In the genomic region with DNA sequence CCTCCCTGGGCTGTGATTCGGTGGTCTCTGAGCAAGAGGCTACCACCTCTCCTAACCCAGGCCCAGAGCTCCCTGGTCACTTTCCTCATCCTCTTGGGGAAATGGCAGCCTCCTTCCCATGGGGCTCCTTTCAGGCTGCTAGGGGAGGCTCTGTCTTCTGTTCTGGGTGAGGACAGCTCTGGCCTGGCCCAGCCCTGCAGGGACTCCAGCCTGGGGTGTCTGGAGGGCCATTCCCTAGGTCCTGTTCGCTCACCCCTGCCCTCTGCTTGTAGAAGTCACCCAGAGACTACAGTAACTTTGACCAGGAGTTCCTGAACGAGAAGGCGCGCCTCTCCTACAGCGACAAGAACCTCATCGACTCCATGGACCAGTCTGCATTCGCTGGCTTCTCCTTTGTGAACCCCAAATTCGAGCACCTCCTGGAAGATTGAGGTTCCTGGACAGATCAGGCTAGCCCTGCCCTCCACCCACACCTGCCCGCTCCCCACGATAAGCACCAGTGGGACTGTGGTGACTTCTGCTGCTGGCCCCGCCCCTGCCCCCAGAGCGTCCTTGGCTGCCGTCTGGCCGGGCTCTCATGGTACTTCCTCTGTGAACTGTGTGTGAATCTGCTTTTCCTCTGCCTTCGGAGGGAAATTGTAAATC, we compare ENCODE assay signal across 21 cellular contexts. TPM values are rescaled to one million over a fixed set of nuclear protein-coding genes. Genes with fewer than 3 reads are reported as not detected.
DNase-seq lines count a peak whose midpoint lies in the region; FAIRE-seq and TF ChIP-seq lines count a peak whose summit lies in the region.
"Had no signal": no experiment of that assay in that cellular context is flagged by ENCODE, and none has a peak within 500 bp of the region (broad histone marks: within the 10 kb centered on the region; RNA-seq: fewer than 3 reads in every experiment).

No MANE protein-coding gene starts in this region.

- peaks cover 6% of the 10 kb centered on the region; the same call in 1 of the 2 replicates for H3K36me3 ChIP-seq in OCI-LY1 (ENCODE audit: insufficient read depth, low read length)
- H3K36me3 ChIP-seq in kidney (ENCODE audit: control insufficient read depth in 1 of 2, insufficient read depth in 2 of 2, low read length in 2 of 2) = peaks cover 16 to 24% of the 10 kb centered on the region in 2 donors
- peaks cover 0 to 29% (median 10%) of the 10 kb centered on the region in 4 donors for H3K36me3 ChIP-seq in transverse colon

- H3K4me1 Mint-ChIP-seq in activated naive CD4-positive, alpha-beta T cell treated with anti-CD3 and anti-CD28 coated beads, Interleukin-2, amount 10 ng/mL, durations not matched to agents 7 days and 5 days = peaks cover 7% of the 10 kb centered on the region
- H3K4me1 Mint-ChIP-seq: neural crest cell had no signal

- TF ChIP-seq EP300 in transverse colon (IDR thresholded peaks at IDR 0.05; ENCODE audit: low read depth) = no peak

- no peaks in the 10 kb centered on the region for H3K27me3 ChIP-seq in OCI-LY1 (ENCODE audit: insufficient read depth, low read length)
- H3K27me3 ChIP-seq in transverse colon = no peaks in the 10 kb centered on the region
- H3K27me3 ChIP-seq: BLaER1 had no signal

- in situ Hi-C loops in transverse colon (cut with MboI; ENCODE audit: low pct_ligation_motif_present in 1 of 4, low pct_unique_long_range_greater_than_20kb in 1 of 4, low sequenced_read_pairs in 3 of 4) = loop anchor here in 2 of 4 donors (5.0 to 10.0 kb wide), 2 partner anchors 75 to 77 kb away; no protein-coding TSS in a partner anchor

- H3K79me2 ChIP-seq in OCI-LY1 (ENCODE audit: insufficient read depth, low read length) = no peaks in the 10 kb centered on the region

- H3K27ac Mint-ChIP-seq in activated naive CD4-positive, alpha-beta T cell treated with anti-CD3 and anti-CD28 coated beads, Interleukin-2, amount 10 ng/mL, durations not matched to agents 7 days and 5 days = peak overlapping the region; percentile 24
- H3K27ac Mint-ChIP-seq: activated CD8-positive, alpha-beta memory T cell treated with anti-CD3 and anti-CD28 coated beads, Interleukin-2, amount 10 ng/mL, durations not matched to agents 7 days and 5 days; activated naive CD8-positive, alpha-beta T cell treated with anti-CD3 and anti-CD28 coated beads, Interleukin-2, amount 50 U/mL, for 24 hours; brain; endodermal cell had no signal

- H3F3A ChIP-seq in OCI-LY1 (ENCODE audit: insufficient read depth, low read length) = no peaks in the 10 kb centered on the region

- H3K4me3 ChIP-seq in OCI-LY1 (ENCODE audit: low read depth, low read length, poor library complexity, severe bottlenecking) (no peak overlapping the region), kidney (ENCODE audit: low read length in 2 of 2) (no peak overlapping the region), transverse colon (no peak overlapping the region)
- H3K4me3 ChIP-seq: A549, BLaER1 had no signal

- no peaks in the 10 kb centered on the region for H3K9me2 ChIP-seq in OCI-LY1 (ENCODE audit: low read depth, low read length)

- CTCF ChIA-PET in activated naive CD4-positive, alpha-beta T cell treated with anti-CD3 and anti-CD28 coated beads, Interleukin-2, amount 10 ng/mL, durations not matched to agents 7 days and 5 days (lab: Charles Lee) = interaction anchor here (1.1 to 11.4 kb wide), 3 partner anchors 57 to 79 kb away, joined by 4 to 148 read pairs (median 18); no protein-coding TSS in a partner anchor

- no peak for TF ChIP-seq CTCF in OCI-LY1 (IDR thresholded peaks at IDR 0.05; ENCODE audit: low read length)
- TF ChIP-seq CTCF in kidney (IDR thresholded peaks at IDR 0.05; ENCODE audit: borderline replicate concordance, extremely low read depth, insufficient read depth) = no peak
- TF ChIP-seq CTCF in transverse colon (IDR thresholded peaks at IDR 0.05) = no peak

- H3K27ac ChIP-seq in OCI-LY1 (ENCODE audit: low read depth, low read length, poor library complexity, severe bottlenecking) = no peak overlapping the region
- no peak overlapping the region for H3K27ac ChIP-seq in kidney (ENCODE audit: low read depth in 2 of 2, low read length in 2 of 2)
- H3K27ac ChIP-seq in transverse colon = peak overlapping the region in 3 of 4 donors; percentile 18 to 65 (median 28)
- H3K27ac ChIP-seq: A549, BLaER1 had no signal

- H3K9ac ChIP-seq in OCI-LY1 (ENCODE audit: low read length) (no peak overlapping the region), kidney (ENCODE audit: low read length in 2 of 2) (no peak overlapping the region)

- H4K20me1 ChIP-seq in OCI-LY1 (ENCODE audit: insufficient read depth, low read length) = no peaks in the 10 kb centered on the region

- H3K36me3 Mint-ChIP-seq in activated naive CD4-positive, alpha-beta T cell treated with anti-CD3 and anti-CD28 coated beads, Interleukin-2, amount 10 ng/mL, durations not matched to agents 7 days and 5 days = peaks cover 6% of the 10 kb centered on the region
- H3K36me3 Mint-ChIP-seq: brain had no signal

- TF ChIP-seq POLR2A in transverse colon (IDR thresholded peaks at IDR 0.05) = no peak

- H3K9me3 ChIP-seq in OCI-LY1 (ENCODE audit: low read length) (no peaks in the 10 kb centered on the region), kidney (ENCODE audit: control insufficient read depth in 1 of 2, low read length in 2 of 2) (no peaks in the 10 kb centered on the region), transverse colon (no peaks in the 10 kb centered on the region)
- H3K9me3 ChIP-seq: A549, BLaER1 had no signal

- H3K27me3 Mint-ChIP-seq in activated naive CD4-positive, alpha-beta T cell treated with anti-CD3 and anti-CD28 coated beads, Interleukin-2, amount 10 ng/mL, durations not matched to agents 7 days and 5 days = no peaks in the 10 kb centered on the region
- H3K27me3 Mint-ChIP-seq: activated CD8-positive, alpha-beta memory T cell treated with anti-CD3 and anti-CD28 coated beads, Interleukin-2, amount 10 ng/mL, durations not matched to agents 7 days and 5 days; brain had no signal

- no peaks in the 10 kb centered on the region for H3K9me3 Mint-ChIP-seq in activated naive CD4-positive, alpha-beta T cell treated with anti-CD3 and anti-CD28 coated beads, Interleukin-2, amount 10 ng/mL, durations not matched to agents 7 days and 5 days
- H3K9me3 Mint-ChIP-seq: activated naive CD8-positive, alpha-beta T cell treated with anti-CD3 and anti-CD28 coated beads, Interleukin-2, amount 50 U/mL, for 24 hours; brain; endodermal cell; neural crest cell had no signal

- WGBS in transverse colon (ENCODE audit: low coverage in 1 of 2), 2 donors = 69 to 82% methylated on average over 5 to 16 of the region's 16 CpGs

- H3K4me3 Mint-ChIP-seq in activated naive CD4-positive, alpha-beta T cell treated with anti-CD3 and anti-CD28 coated beads, Interleukin-2, amount 10 ng/mL, durations not matched to agents 7 days and 5 days = no peak overlapping the region
- H3K4me3 Mint-ChIP-seq: activated CD8-positive, alpha-beta memory T cell treated with anti-CD3 and anti-CD28 coated beads, Interleukin-2, amount 10 ng/mL, durations not matched to agents 7 days and 5 days; activated naive CD8-positive, alpha-beta T cell treated with anti-CD3 and anti-CD28 coated beads, Interleukin-2, amount 50 U/mL, for 24 hours; brain; endodermal cell; neural crest cell had no signal

- H2AFZ ChIP-seq in OCI-LY1 (ENCODE audit: low read length) = no peak overlapping the region

- FAIRE-seq in kidney (lab: Jason Lieb, UNC) = no peak
- FAIRE-seq: A549, colon, D721Med, H1, urothelium cell line had no signal

- H3K4me2 ChIP-seq in OCI-LY1 (ENCODE audit: low read length) = 0 out of 2 replicates have a peak overlapping the region, but pooled peaks have one; percentile 14
- H3K4me2 ChIP-seq: A549, BLaER1 had no signal

- intact Hi-C loops in kidney (cut with DNase I) = loop anchor here (10.0 kb wide), 1 partner anchor 57 kb away; a partner anchor contains a TSS
- intact Hi-C loops in transverse colon (cut with DNase I; ENCODE audit: low total_unique reads) = no loop called here

- no peak for DNase-seq in activated naive CD4-positive, alpha-beta T cell treated with anti-CD3 and anti-CD28 coated beads, Interleukin-2, amount 10 ng/mL, durations not matched to agents 7 days and 5 days
- DNase-seq in activated naive CD4-positive, alpha-beta T cell treated with Interleukin-2 at 50 U/mL for 16 hours = no peak
- peak; percentile 56 for DNase-seq in kidney
- no peak for DNase-seq in transverse colon
- DNase-seq in NCI-H446 treated with DMSO at 0.1 percent for 48 hours (lab: John Stamatoyannopoulos, UW) = no peak
- DNase-seq in SHP77 treated with DMSO at 0.1 percent for 48 hours (lab: John Stamatoyannopoulos, UW) = no peak
- DNase-seq in SKM-1 (lab: John Stamatoyannopoulos, UW; ENCODE audit: unreplicated experiment) = no peak
- DNase-seq: activated CD8-positive, alpha-beta memory T cell treated with anti-CD3 and anti-CD28 coated beads, Interleukin-2, amount 10 ng/mL, durations not matched to agents 7 days and 5 days; activated naive CD8-positive, alpha-beta T cell treated with anti-CD3 and anti-CD28 coated beads, Interleukin-2, amount 50 U/mL, for 24 hours; endodermal cell; NCI-H2171 treated with DMSO at 0.1 percent for 48 hours; T1000 had no signal

- H3K4me1 ChIP-seq in OCI-LY1 (ENCODE audit: insufficient read depth, low read length, severe bottlenecking) (peaks cover 29% of the 10 kb centered on the region), kidney (ENCODE audit: control insufficient read depth in 1 of 2, insufficient read depth in 1 of 2, low read depth in 1 of 2, low read length in 2 of 2) (peaks cover 0 to 11% of the 10 kb centered on the region in 2 donors), transverse colon (peaks cover 0 to 19% (median 7%) of the 10 kb centered on the region in 4 donors)

RNA-seq across cellular contexts. Expression of a gene that starts 30.9 kb away (rescaled TPM):
- total RNA-seq in kidney (26.6 TPM), transverse colon (10 to 100 TPM; 43.8 to 78.9 (median 55.9) TPM)
- 29.1 TPM for polyA plus RNA-seq in kidney (ENCODE audit: insufficient read depth, low read depth, low replicate concordance)

Comparison
In these comparisons a context has a peak if more than half of its experiments do, and no peak if none do; other contexts are left out.
1. H3K27ac ChIP-seq: peak in transverse colon (3 of 4); none in OCI-LY1 (single experiment) and kidney (0 of 2).